ENCODE assay signal across 1 cellular context in genomic region chr15:50138391-50138790, GRCh38.
TF ChIP-seq lines count a peak whose summit lies in the region.

No MANE protein-coding gene starts in this region.

TF ChIP-seq in GM23338, 12 proteins besides CTCF, POLR2A, EP300 and RAD21 (continued from another document):
- TF ChIP-seq REST (IDR thresholded peaks at IDR 0.05; ENCODE audit: unreplicated experiment) = no peak
- no peak for TF ChIP-seq ETS1 (IDR thresholded peaks at IDR 0.05)
- TF ChIP-seq ZNF331 (CRISPR knock-in tag; IDR thresholded peaks at IDR 0.05; ENCODE audit: low read depth) = no peak
- no peak for TF ChIP-seq ZNF114 (CRISPR knock-in tag; IDR thresholded peaks at IDR 0.05)
- TF ChIP-seq CREB1 (CRISPR knock-in tag; IDR thresholded peaks at IDR 0.05; ENCODE audit: low read depth) = no peak
- TF ChIP-seq ZNF462 (CRISPR knock-in tag; IDR thresholded peaks at IDR 0.05) = no peak
